In genomic region chr10:100890141-100890695, GRCh38 we compare ENCODE assay signal across 1 cellular context.
TF ChIP-seq lines count a peak whose summit lies in the region.

No MANE protein-coding gene starts in this region.

TF ChIP-seq in H1, 55 proteins besides CTCF, POLR2A, EP300 and RAD21:
- no peak for TF ChIP-seq BCL11A (IDR thresholded peaks at IDR 0.05; ENCODE audit: low read depth in 2 of 2, low read length in 2 of 2)
TF ChIP-seq in H1: peak in this region for 0.
